Comparison of ENCODE assay signal across 8 cellular contexts in genomic region chr1:163315773-163316374, GRCh38. TPM values are rescaled to one million over a fixed set of nuclear protein-coding genes. Genes with fewer than 3 reads are reported as not detected.
DNase-seq lines count a peak whose midpoint lies in the region; ATAC-seq and TF ChIP-seq lines count a peak whose summit lies in the region.

No MANE protein-coding gene starts in this region.

- no peak for ATAC-seq in GM19467 (IDR thresholded peaks at IDR 0.05; ENCODE audit: unreplicated experiment)
- ATAC-seq in GM18861 (IDR thresholded peaks at IDR 0.05; ENCODE audit: unreplicated experiment), result no peak

- intact Hi-C loops in left ventricle myocardium inferior (cut with micrococcal nuclease), result loop anchor here (5.0 to 10.0 kb wide), 3 partner anchors 141 to 464 kb away; no protein-coding TSS in a partner anchor

- peak; percentile 55 for TF ChIP-seq CTCF in AG09319 (IDR thresholded peaks at IDR 0.05; ENCODE audit: low read depth, low read length)
- peak; percentile 43 for TF ChIP-seq CTCF in GM12873 (IDR thresholded peaks at IDR 0.05; ENCODE audit: insufficient read depth, low read depth, low read length, missing control alignments)
- peak; percentile 75 for TF ChIP-seq CTCF in left ventricle myocardium inferior (IDR thresholded peaks at IDR 0.05; ENCODE audit: borderline replicate concordance)

- H3K27ac ChIP-seq in left ventricle myocardium inferior (replicated peaks), result no peak overlapping the region

- no peak overlapping the region for H3K4me3 ChIP-seq in left ventricle myocardium inferior

- peaks cover 16% of the 10 kb centered on the region for H3K36me3 ChIP-seq in left ventricle myocardium inferior

- no peaks in the 10 kb centered on the region for H3K9me3 ChIP-seq in left ventricle myocardium inferior (replicated peaks)

- peak; percentile 25 for DNase-seq in AG09319 (ENCODE audit: extremely low read depth, low read depth)
- DNase-seq in NCI-H526 treated with DMSO at 0.1 percent for 48 hours (lab: John Stamatoyannopoulos, UW), result peak; percentile 64
- DNase-seq in activated gamma-delta T cell treated with anti-CD3 and anti-CD28 coated beads, Interleukin-2, amount 50 U/mL, for 16 hours (ENCODE audit: low read depth), result peak; percentile 8
- DNase-seq in left ventricle myocardium inferior, result no peak
- peak; percentile 29 to 41 for DNase-seq in stimulated activated CD4-positive, alpha-beta T cell treated with anti-CD3 and anti-CD28 coated beads, Interleukin-2, amount 100 ng/mL, for 48 hours

- H3K4me1 ChIP-seq in left ventricle myocardium inferior, result peaks cover 8% of the 10 kb centered on the region

- no peaks in the 10 kb centered on the region for H3K27me3 ChIP-seq in left ventricle myocardium inferior (ENCODE audit: low read depth)

RNA-seq across cellular contexts. Expression of gene NUF2, which starts 5.9 kb away (rescaled TPM):
- 1.0 TPM for total RNA-seq in left ventricle myocardium inferior
